Comparison of ENCODE assay signal across 9 cellular contexts in genomic region chr1:229339520-229339919, GRCh38.
DNase-seq lines count a peak whose midpoint lies in the region; TF ChIP-seq lines count a peak whose summit lies in the region.
"Had no signal": no experiment of that assay in that cellular context is flagged by ENCODE, and none has a peak within 500 bp of the region (broad histone marks: within the 10 kb centered on the region; RNA-seq: fewer than 3 reads in every experiment).

No MANE protein-coding gene starts in this region.

- H3K9me3 Mint-ChIP-seq in activated naive CD4-positive, alpha-beta T cell treated with anti-CD3 and anti-CD28 coated beads, Interleukin-2, amount 10 ng/mL, durations not matched to agents 7 days and 5 days, result peaks cover 3% of the 10 kb centered on the region
- H3K9me3 Mint-ChIP-seq in nephron, result no peaks in the 10 kb centered on the region

- no peak overlapping the region for H3K27ac Mint-ChIP-seq in activated naive CD4-positive, alpha-beta T cell treated with anti-CD3 and anti-CD28 coated beads, Interleukin-2, amount 10 ng/mL, durations not matched to agents 7 days and 5 days
- H3K27ac Mint-ChIP-seq in nephron, result no peak overlapping the region

- CTCF ChIA-PET in activated naive CD4-positive, alpha-beta T cell treated with anti-CD3 and anti-CD28 coated beads, Interleukin-2, amount 10 ng/mL, durations not matched to agents 7 days and 5 days (lab: Charles Lee), result no interaction called here

- peaks cover 57% of the 10 kb centered on the region for H3K4me1 Mint-ChIP-seq in activated naive CD4-positive, alpha-beta T cell treated with anti-CD3 and anti-CD28 coated beads, Interleukin-2, amount 10 ng/mL, durations not matched to agents 7 days and 5 days
- peaks cover 24% of the 10 kb centered on the region for H3K4me1 Mint-ChIP-seq in nephron

- DNase-seq in NCI-H2227 treated with DMSO at 0.1 percent for 48 hours (lab: John Stamatoyannopoulos, UW) (peak; percentile 15), NCI-H2227 (lab: John Stamatoyannopoulos, UW; ENCODE audit: unreplicated experiment) (no peak), MV-4-11 (lab: John Stamatoyannopoulos, UW) (peak; percentile 34), KG1 (lab: John Stamatoyannopoulos, UW) (no peak), NCI-H2107 treated with DMSO at 0.1 percent for 48 hours (lab: John Stamatoyannopoulos, UW; ENCODE audit: unreplicated experiment) (no peak), NOMO-1 (lab: John Stamatoyannopoulos, UW; ENCODE audit: unreplicated experiment in 2 of 2) (no peak)
- no peak for DNase-seq in activated naive CD4-positive, alpha-beta T cell treated with anti-CD3 and anti-CD28 coated beads, Interleukin-2, amount 10 ng/mL, durations not matched to agents 7 days and 5 days
- DNase-seq: esophagus squamous epithelium had no signal

- no peak for TF ChIP-seq CTCF in nephron (IDR thresholded peaks at IDR 0.05; ENCODE audit: unreplicated experiment in 3 of 3)

- peaks cover 28% of the 10 kb centered on the region for H3K36me3 Mint-ChIP-seq in activated naive CD4-positive, alpha-beta T cell treated with anti-CD3 and anti-CD28 coated beads, Interleukin-2, amount 10 ng/mL, durations not matched to agents 7 days and 5 days
- peaks cover 7% of the 10 kb centered on the region for H3K36me3 Mint-ChIP-seq in nephron (ENCODE audit: low read depth)

- H3K4me3 Mint-ChIP-seq in activated naive CD4-positive, alpha-beta T cell treated with anti-CD3 and anti-CD28 coated beads, Interleukin-2, amount 10 ng/mL, durations not matched to agents 7 days and 5 days, result peak overlapping the region; percentile 1
- H3K4me3 Mint-ChIP-seq in nephron, result peak overlapping the region; percentile 79 to 93 (median 86)

- peaks cover under 1% of the 10 kb centered on the region for H3K27me3 Mint-ChIP-seq in activated naive CD4-positive, alpha-beta T cell treated with anti-CD3 and anti-CD28 coated beads, Interleukin-2, amount 10 ng/mL, durations not matched to agents 7 days and 5 days
- peaks cover 2% of the 10 kb centered on the region for H3K27me3 Mint-ChIP-seq in nephron (ENCODE audit: low read depth)

Comparison
In these comparisons a context has a peak if more than half of its experiments do, and no peak if none do; other contexts are left out.
1. DNase-seq: peak in NCI-H2227 treated with DMSO at 0.1 percent for 48 hours (single experiment) and MV-4-11 (single experiment); none in NCI-H2227 (single experiment), activated naive CD4-positive, alpha-beta T cell treated with anti-CD3 and anti-CD28 coated beads, Interleukin-2, amount 10 ng/mL, durations not matched to agents 7 days and 5 days (single experiment), KG1 (single experiment), NCI-H2107 treated with DMSO at 0.1 percent for 48 hours (single experiment) and NOMO-1 (0 of 2).